9 cellular contexts compared by ENCODE assay signal in the genomic region with DNA sequence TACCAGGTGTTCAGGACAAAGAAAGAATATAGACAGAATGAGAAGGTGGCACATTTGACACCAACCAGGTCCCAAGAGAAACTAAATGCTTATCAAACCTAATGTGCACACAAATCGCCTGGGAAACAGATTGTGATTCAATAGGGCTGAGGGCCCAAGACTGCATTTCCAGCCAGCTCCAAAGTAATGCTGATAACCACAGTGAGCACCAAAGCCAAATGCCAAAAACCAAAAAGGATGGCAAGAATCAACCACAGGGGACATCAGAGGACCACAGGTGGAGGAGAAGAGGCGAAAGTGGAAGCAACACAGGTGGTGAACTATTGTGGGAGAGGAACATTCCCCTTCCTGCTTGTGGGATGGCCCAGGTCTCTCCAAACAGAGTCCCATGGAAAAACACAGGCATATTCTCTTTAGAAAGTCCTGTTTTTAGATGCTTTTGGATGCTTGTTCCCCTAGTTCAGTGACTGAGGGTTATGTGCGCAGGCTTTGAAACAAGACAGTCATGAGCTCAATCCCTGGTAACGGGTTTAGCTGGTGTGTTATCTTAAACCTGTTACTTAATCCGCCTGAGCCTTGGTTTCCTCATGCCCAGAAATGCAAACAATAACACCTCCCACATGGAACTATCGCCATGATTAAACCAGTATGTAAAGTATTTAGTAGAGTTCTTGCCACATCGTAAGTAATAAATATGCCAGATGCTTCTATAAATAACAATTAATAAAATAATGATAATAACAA.
DNase-seq lines count a peak whose midpoint lies in the region; ATAC-seq, FAIRE-seq and TF ChIP-seq lines count a peak whose summit lies in the region.
"Had no signal": no experiment of that assay in that cellular context is flagged by ENCODE, and none has a peak within 500 bp of the region (broad histone marks: within the 10 kb centered on the region; RNA-seq: fewer than 3 reads in every experiment).

No MANE protein-coding gene starts in this region.

- H3K79me2 ChIP-seq in H1 (ENCODE audit: control insufficient read depth in 1 of 2, insufficient read depth in 2 of 2, low read length in 2 of 2) = no peaks in the 10 kb centered on the region

- TF ChIP-seq RAD21 in H1 (IDR thresholded peaks at IDR 0.05 in 1 of 2, conservative IDR thresholded peaks at IDR 0.05 in 1 of 2; ENCODE audit: low read depth in 2 of 2, low read length in 2 of 2) = peak; percentile 40 to 59; a peak in 3 of 4 replicates

- H2BK120ac ChIP-seq in H1 (replicated peaks; ENCODE audit: low read depth, low read length) = no peak overlapping the region

- H3K14ac ChIP-seq in H1 (ENCODE audit: insufficient read length) = no peak overlapping the region

- no peak overlapping the region for H3K4ac ChIP-seq in H1 (replicated peaks; ENCODE audit: insufficient read length, low read depth, low read length)

- H2AK5ac ChIP-seq in H1 (ENCODE audit: low read depth, low read length) = no peak overlapping the region

- ATAC-seq in lower lobe of right lung (no peak), GM18511 (IDR thresholded peaks at IDR 0.05; ENCODE audit: unreplicated experiment) (no peak)

- peak overlapping the region; percentile 78; the same call in 1 of the 2 replicates for H2BK15ac ChIP-seq in H1 (ENCODE audit: low read length)

- H3K56ac ChIP-seq in H1 (replicated peaks; ENCODE audit: insufficient read length, low read depth, low read length) = no peak overlapping the region

- no peaks in the 10 kb centered on the region for H3K79me1 ChIP-seq in H1 (ENCODE audit: low read depth, low read length)

- H4K8ac ChIP-seq in H1 (ENCODE audit: extremely low read depth, insufficient read depth, low read length) = no peak overlapping the region

- intact Hi-C loops in lower lobe of right lung (cut with DNase I) = no loop called here

- no peak overlapping the region for H2BK12ac ChIP-seq in H1 (ENCODE audit: low read depth, low read length)

- H3K36me3 ChIP-seq in H7 (replicated peaks; ENCODE audit: control insufficient read depth, insufficient read depth, low read length) (no peaks in the 10 kb centered on the region), H1 (ENCODE audit: control insufficient read depth in 2 of 4, insufficient read depth in 4 of 4, low read length in 3 of 4) (no peaks in the 10 kb centered on the region), lower lobe of right lung (no peaks in the 10 kb centered on the region), subcutaneous abdominal adipose tissue (ENCODE audit: control insufficient read depth in 5 of 5, insufficient read depth in 5 of 5, low read length in 5 of 5) (peaks cover 0 to 6% (median 2%) of the 10 kb centered on the region in 5 donors), small intestine (ENCODE audit: control insufficient read depth in 2 of 2, insufficient read depth in 2 of 2, low read length in 2 of 2) (no peaks in the 10 kb centered on the region)

- 83% methylated on average over 7 of the region's 7 CpGs; no CpG with 5 or more reads in 1 of the 2 experiments for WGBS in H1 (ENCODE audit: extremely low coverage in 1 of 2, insufficient coverage in 1 of 2, insufficient read length in 1 of 2, insufficient replicate concordance in 2 of 2, low coverage in 1 of 2, low lambda C conversion rate in 2 of 2, missing lambda C conversion rate in 1 of 2), 2 experiments
- 80 to 88% (median 80%) methylated on average over 7 of the region's 7 CpGs for WGBS in small intestine, 3 donors

- no peak overlapping the region for H3K4me3 ChIP-seq in H7 (ENCODE audit: insufficient read depth, low read depth, low read length)
- no peak overlapping the region for H3K4me3 ChIP-seq in H1 (ENCODE audit: extremely low read depth in 1 of 4, insufficient read depth in 2 of 4, low read depth in 3 of 4, low read length in 4 of 4)
- H3K4me3 ChIP-seq in lower lobe of right lung = no peak overlapping the region
- no peak overlapping the region for H3K4me3 ChIP-seq in subcutaneous abdominal adipose tissue (ENCODE audit: low read depth in 1 of 5, low read length in 5 of 5)
- H3K4me3 ChIP-seq in small intestine (ENCODE audit: low read depth in 1 of 2, low read length in 2 of 2) = no peak overlapping the region

- H2BK5ac ChIP-seq in H1 (ENCODE audit: low read depth, low read length) = no peak overlapping the region

- H4K91ac ChIP-seq in H1 (replicated peaks; ENCODE audit: insufficient read length, low read length) = no peak overlapping the region

- TF ChIP-seq EP300 in H1 (IDR thresholded peaks at IDR 0.05; ENCODE audit: borderline replicate concordance in 1 of 2, low read depth in 2 of 2, low read length in 2 of 2) = no peak

- H3K4me1 ChIP-seq in H1 (replicated peaks in 1 of 4; ENCODE audit: control insufficient read depth in 3 of 4, insufficient read depth in 4 of 4, low read length in 3 of 4) = peaks cover 0 to 5% (median 0%) of the 10 kb centered on the region in 4 experiments; a peak in 1 of 7 replicates
- no peaks in the 10 kb centered on the region for H3K4me1 ChIP-seq in lower lobe of right lung
- H3K4me1 ChIP-seq in subcutaneous abdominal adipose tissue (ENCODE audit: control insufficient read depth in 5 of 5, insufficient read depth in 5 of 5, low read length in 5 of 5) = peaks cover 6 to 40% (median 26%) of the 10 kb centered on the region in 5 donors
- no peaks in the 10 kb centered on the region for H3K4me1 ChIP-seq in small intestine (ENCODE audit: control insufficient read depth in 2 of 2, insufficient read depth in 1 of 2, low read depth in 1 of 2, low read length in 1 of 2)

- H4K5ac ChIP-seq in H1 (ENCODE audit: insufficient read length, low read depth, low read length) = no peak overlapping the region

- H3K9me3 ChIP-seq in H1 (ENCODE audit: insufficient read depth in 2 of 2, low read depth in 1 of 2, low read length in 1 of 2) (no peaks in the 10 kb centered on the region), lower lobe of right lung (no peaks in the 10 kb centered on the region), subcutaneous abdominal adipose tissue (ENCODE audit: control insufficient read depth in 5 of 5, low read length in 5 of 5) (no peaks in the 10 kb centered on the region), small intestine (ENCODE audit: control insufficient read depth, low read depth) (no peaks in the 10 kb centered on the region)

- H3K9ac ChIP-seq in H1 (replicated peaks in 1 of 4; ENCODE audit: extremely low read depth in 1 of 4, low read depth in 3 of 4, low read length in 3 of 4) (no peak overlapping the region), subcutaneous abdominal adipose tissue (ENCODE audit: low read length in 5 of 5) (peak overlapping the region in 3 of 5 donors; percentile 52 to 69 (median 61))

- peak overlapping the region; percentile 9; the same call in 1 of the 2 replicates for H2AFZ ChIP-seq in H1 (ENCODE audit: low read length)

- no peaks in the 10 kb centered on the region for H3K27me3 ChIP-seq in H7 (ENCODE audit: control insufficient read depth, insufficient read depth, low read length)
- H3K27me3 ChIP-seq in H1 (replicated peaks in 1 of 4; ENCODE audit: control insufficient read depth in 3 of 4, extremely low read depth in 1 of 4, insufficient read depth in 3 of 4, low read length in 3 of 4) = no peaks in the 10 kb centered on the region
- no peaks in the 10 kb centered on the region for H3K27me3 ChIP-seq in lower lobe of right lung (ENCODE audit: low read depth)
- H3K27me3 ChIP-seq in subcutaneous abdominal adipose tissue (ENCODE audit: control insufficient read depth in 5 of 5, insufficient read depth in 4 of 5, low read length in 5 of 5) = no peaks in the 10 kb centered on the region
- H3K27me3 ChIP-seq in small intestine (ENCODE audit: control insufficient read depth in 2 of 2, insufficient read depth in 2 of 2, low read length in 2 of 2) = no peaks in the 10 kb centered on the region

- no peak for TF ChIP-seq POLR2A in H1 (IDR thresholded peaks at IDR 0.05; ENCODE audit: control extremely low read depth in 1 of 2, low read depth in 2 of 2, low read length in 2 of 2)

- H3K23ac ChIP-seq in H1 (ENCODE audit: insufficient read length) = no peak overlapping the region

- no peak overlapping the region for H3K27ac ChIP-seq in H1 (ENCODE audit: low read depth, low read length)
- H3K27ac ChIP-seq in lower lobe of right lung = peak overlapping the region; percentile 59
- H3K27ac ChIP-seq in subcutaneous abdominal adipose tissue (ENCODE audit: low read depth, low read length) = peak overlapping the region; percentile 93
- peak overlapping the region in 1 of 2 donors; percentile 51 for H3K27ac ChIP-seq in small intestine (ENCODE audit: low read depth in 1 of 2, low read length in 1 of 2)

- H3K4me2 ChIP-seq in H1 (ENCODE audit: insufficient read depth in 1 of 2, low read depth in 2 of 2, low read length in 2 of 2) = no peak overlapping the region

- POLR2A ChIA-PET in H1 (lab: Charles Lee; ENCODE audit: partially characterized antibody) = no interaction called here

- H3K18ac ChIP-seq in H1 (ENCODE audit: extremely low read depth, low read length) = no peak overlapping the region

- CTCF ChIA-PET in H1 (lab: Charles Lee; ENCODE audit: partially characterized antibody) = interaction anchor here (0.6 to 6.0 kb wide), 58 partner anchors 8 to 652 kb away, joined by 3 to 92 read pairs (median 4); no protein-coding TSS in a partner anchor

- DNase-seq in H7 (peak; percentile 5), H1 (ENCODE audit: low read depth in 1 of 2, low spot score in 2 of 2) (no peak), lower lobe of right lung (no peak), nucleus accumbens (lab: John Stamatoyannopoulos, UW) (no peak), NCI-H128 (lab: John Stamatoyannopoulos, UW; ENCODE audit: unreplicated experiment) (no peak), small intestine (no peak)
- DNase-seq: NCI-H1417 treated with DMSO at 0.1 percent for 48 hours had no signal

- H2BK20ac ChIP-seq in H1 (ENCODE audit: low read length) = peak overlapping the region; percentile 55; the same call in 1 of the 2 replicates

- FAIRE-seq in H1 (lab: Jason Lieb, UNC) = peak; percentile 28
- FAIRE-seq in small intestine (lab: Jason Lieb, UNC) = no peak

- no peaks in the 10 kb centered on the region for H3K23me2 ChIP-seq in H1 (ENCODE audit: low read depth, low read length)

- peak; percentile 5 to 40 (median 25) for TF ChIP-seq CTCF in H1 (IDR thresholded peaks at IDR 0.05; ENCODE audit: control extremely low read depth in 1 of 3, insufficient read depth in 1 of 3, low read depth in 1 of 3, low read length in 3 of 3)
- TF ChIP-seq CTCF in lower lobe of right lung (IDR thresholded peaks at IDR 0.05) = no peak

- H4K20me1 ChIP-seq in H1 (replicated peaks in 1 of 2; ENCODE audit: control insufficient read depth in 1 of 2, insufficient read depth in 2 of 2, low read length in 2 of 2) = no peaks in the 10 kb centered on the region

TF ChIP-seq in H1, 55 proteins besides CTCF, POLR2A, EP300 and RAD21:
- no peak for TF ChIP-seq BCL11A (IDR thresholded peaks at IDR 0.05; ENCODE audit: low read depth in 2 of 2, low read length in 2 of 2)
- TF ChIP-seq SIN3A (conservative IDR thresholded peaks at IDR 0.05 in 1 of 2, IDR thresholded peaks at IDR 0.05 in 1 of 2; ENCODE audit: low read depth in 1 of 2, low read length in 2 of 2) = 0 out of 4 replicates have a peak, but pooled peaks of 1 of the 2 experiments have one; percentile 45

Comparison
In these comparisons a context has a peak if more than half of its experiments do, and no peak if none do; other contexts are left out.
1. H3K9ac ChIP-seq: peak in subcutaneous abdominal adipose tissue (3 of 5); none in H1 (0 of 4).